Comparison of ENCODE assay signal across 23 cellular contexts in the genomic region with DNA sequence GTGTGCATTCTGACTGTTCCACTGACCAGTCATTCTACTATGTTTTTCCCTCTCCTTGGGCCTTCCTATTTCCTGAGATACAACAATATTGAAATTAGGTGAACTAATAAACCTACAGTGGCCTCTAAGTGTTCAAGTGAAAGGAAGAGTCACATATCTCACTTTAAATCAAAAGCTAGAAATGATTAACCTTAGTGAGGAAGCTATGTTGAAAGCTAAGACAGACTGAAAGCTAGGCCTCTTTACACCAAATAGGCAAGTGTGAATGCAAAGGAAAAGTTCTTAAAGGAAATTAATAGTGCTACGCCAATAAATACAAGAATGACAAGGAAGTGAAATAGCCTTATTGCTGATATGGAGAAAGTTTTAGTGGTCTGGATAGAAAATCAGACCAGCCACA. TPM values are rescaled to one million over a fixed set of nuclear protein-coding genes. Genes with fewer than 3 reads are reported as not detected.
"Had no signal": no experiment of that assay in that cellular context is flagged by ENCODE, and none has a peak within 500 bp of the region (broad histone marks: within the 10 kb centered on the region; RNA-seq: fewer than 3 reads in every experiment).

No MANE protein-coding gene starts in this region.

- H3K4me1 ChIP-seq: adrenal gland, gastrocnemius medialis, upper lobe of left lung had no signal

- DNase-seq: activated CD4-positive, CD25-positive, alpha-beta regulatory T cell treated with anti-CD3 and anti-CD28 coated beads, Interleukin-2, amount 50 U/mL, for 72 hours; activated CD8-positive, alpha-beta memory T cell treated with anti-CD3 and anti-CD28 coated beads for 24 hours; activated CD8-positive, alpha-beta memory T cell treated with anti-CD3 and anti-CD28 coated beads, Interleukin-2, amount 50 U/mL, for 48 hours; activated gamma-delta T cell; activated T-cell treated with anti-CD3 and anti-CD28 coated beads, Interleukin-2, amount 50 U/mL, for 48 hours; adrenal gland; cerebellar nuclear complex; cortex of kidney; gastrocnemius medialis; head of caudate nucleus; sigmoid colon; stimulated activated CD4-positive, alpha-beta T cell treated with anti-CD3 and anti-CD28 coated beads, Interleukin-4, amount 100 ng/mL, for 4 hours; testis; upper lobe of left lung had no signal

- ATAC-seq: activated naive CD4-positive, alpha-beta T cell treated with anti-CD3 and anti-CD28 coated beads, Interleukin-2, amount 50 U/mL, for 72 hours; esophagus mucosa; gastrocnemius medialis; left lobe of liver; natural killer cell treated with Interleukin-12 subunit alpha and Interleukin-12 subunit beta and Interleukin-15 and Interleukin-18, amount 100 ng/mL, for 72 hours; stimulated activated memory B cell treated with anti-CD40 and anti-IgM and Interleukin-4, amounts not matched to agents 10 μg/mL and 1 μg/mL and 100 μg/mL, for 72 hours had no signal

- H3K9me3 ChIP-seq: adrenal gland, gastrocnemius medialis, neutrophil, sigmoid colon, testis, upper lobe of left lung had no signal

- H3K36me3 Mint-ChIP-seq: activated naive CD4-positive, alpha-beta T cell treated with anti-CD3 and anti-CD28 coated beads, Interleukin-2, amount 50 U/mL, for 72 hours; mesothelial cell of epicardium; natural killer cell treated with Interleukin-12 subunit alpha and Interleukin-12 subunit beta and Interleukin-15 and Interleukin-18, amount 100 ng/mL, for 72 hours; stimulated activated memory B cell treated with anti-CD40 and anti-IgM and Interleukin-4, amounts not matched to agents 10 μg/mL and 1 μg/mL and 100 μg/mL, for 72 hours had no signal

- H3K4me3 ChIP-seq: adrenal gland, gastrocnemius medialis, lung, sigmoid colon, testis, upper lobe of left lung had no signal

- H3K27ac Mint-ChIP-seq: activated naive CD4-positive, alpha-beta T cell treated with anti-CD3 and anti-CD28 coated beads, Interleukin-2, amount 50 U/mL, for 72 hours; mesothelial cell of epicardium; natural killer cell treated with Interleukin-12 subunit alpha and Interleukin-12 subunit beta and Interleukin-15 and Interleukin-18, amount 100 ng/mL, for 72 hours; stimulated activated memory B cell treated with anti-CD40 and anti-IgM and Interleukin-4, amounts not matched to agents 10 μg/mL and 1 μg/mL and 100 μg/mL, for 72 hours had no signal

- H3K27ac ChIP-seq: adrenal gland, gastrocnemius medialis, neutrophil, sigmoid colon, testis, upper lobe of left lung had no signal

- H3K4me1 Mint-ChIP-seq: mesothelial cell of epicardium; stimulated activated memory B cell treated with anti-CD40 and anti-IgM and Interleukin-4, amounts not matched to agents 10 μg/mL and 1 μg/mL and 100 μg/mL, for 72 hours had no signal

- H3K4me3 Mint-ChIP-seq: mesothelial cell of epicardium; natural killer cell treated with Interleukin-12 subunit alpha and Interleukin-12 subunit beta and Interleukin-15 and Interleukin-18, amount 100 ng/mL, for 72 hours; stimulated activated memory B cell treated with anti-CD40 and anti-IgM and Interleukin-4, amounts not matched to agents 10 μg/mL and 1 μg/mL and 100 μg/mL, for 72 hours had no signal

- H3K9me3 Mint-ChIP-seq: activated naive CD4-positive, alpha-beta T cell treated with anti-CD3 and anti-CD28 coated beads, Interleukin-2, amount 50 U/mL, for 72 hours had no signal

- H3K27me3 ChIP-seq: adrenal gland, gastrocnemius medialis, sigmoid colon, testis, upper lobe of left lung had no signal

- H3K36me3 ChIP-seq: adrenal gland, gastrocnemius medialis, neutrophil, sigmoid colon, upper lobe of left lung had no signal

RNA-seq across cellular contexts. Expression of a gene that starts 5.7 kb away (rescaled TPM):
- total RNA-seq: activated naive CD4-positive, alpha-beta T cell treated with anti-CD3 and anti-CD28 coated beads, Interleukin-2, amount 50 U/mL, for 72 hours; bronchial epithelial cell; natural killer cell treated with Interleukin-12 subunit alpha and Interleukin-12 subunit beta and Interleukin-15 and Interleukin-18, amount 100 ng/mL, for 72 hours had no signal
